8 cellular contexts compared by ENCODE assay signal in the genomic region with DNA sequence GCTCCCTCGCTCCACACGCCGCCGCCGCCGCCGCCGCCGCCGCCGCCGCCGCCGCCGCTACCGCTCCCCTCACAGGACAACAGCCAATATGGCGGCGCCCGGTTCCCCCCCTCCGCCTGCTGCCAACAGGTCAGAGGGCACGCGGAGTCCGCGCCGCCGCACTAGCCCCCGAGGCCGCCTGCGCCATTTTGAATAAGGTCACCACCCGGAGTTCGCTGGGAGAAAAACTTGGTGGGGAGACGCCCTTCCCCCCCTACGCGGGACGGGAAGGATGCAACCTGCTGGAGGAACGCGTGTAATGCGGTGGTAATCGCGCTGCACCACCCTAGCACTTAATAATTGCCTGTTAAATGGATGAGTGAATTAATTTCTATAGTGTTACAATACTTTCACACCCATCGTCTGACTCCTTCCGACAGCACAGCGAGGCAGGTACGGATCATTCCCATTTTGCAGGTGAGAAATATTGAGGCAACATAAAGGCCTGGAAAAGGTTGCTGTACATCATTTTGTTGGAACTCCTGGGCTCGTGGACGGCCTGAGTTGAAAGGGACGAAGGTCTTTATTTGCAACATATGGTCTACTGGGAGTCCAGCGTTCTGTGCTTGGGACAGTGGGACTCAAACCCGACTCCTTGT. TPM values are rescaled to one million over a fixed set of nuclear protein-coding genes. Genes with fewer than 3 reads are reported as not detected.
DNase-seq lines count a peak whose midpoint lies in the region; ATAC-seq and TF ChIP-seq lines count a peak whose summit lies in the region.

A gene (minus strand): TSS at position 90 of the 638 bp plus-strand sequence. CDS start 105 bp downstream, outside the sequence.

- H2AFZ ChIP-seq in hepatocyte: peak within 1 kb of the TSS; percentile 68

- no peaks in the 10 kb centered on the region for H3K9me2 ChIP-seq in hepatocyte (replicated peaks; ENCODE audit: insufficient read depth)

- TF ChIP-seq CTCF in astrocyte of the cerebellum (IDR thresholded peaks at IDR 0.05; ENCODE audit: low read depth, low read length, missing control alignments): peak; percentile 13
- TF ChIP-seq CTCF in hepatocyte (IDR thresholded peaks at IDR 0.05; ENCODE audit: poor library complexity): peak; percentile 22

- H3K4me1 ChIP-seq in hepatocyte (ENCODE audit: insufficient read depth): peaks cover 25% of the 10 kb centered on the region

- peak within 1 kb of the TSS; percentile 80 for H3K4me3 ChIP-seq in astrocyte of the cerebellum (ENCODE audit: low read depth, low read length)
- H3K4me3 ChIP-seq in hepatocyte: peak within 1 kb of the TSS; percentile 96

- ATAC-seq in GM18502 (IDR thresholded peaks at IDR 0.05; ENCODE audit: poor library complexity, unreplicated experiment) (peak; percentile 89), HG02938 (IDR thresholded peaks at IDR 0.05; ENCODE audit: unreplicated experiment) (peak; percentile 83)

- 18% methylated on average over 37 of the region's 49 CpGs for WGBS in hepatocyte (ENCODE audit: low lambda C conversion rate, missing lambda C conversion rate)

- peaks cover 5% of the 10 kb centered on the region for H3K36me3 ChIP-seq in hepatocyte (replicated peaks; ENCODE audit: insufficient read depth, low read depth)

- in situ Hi-C loops in astrocyte of the cerebellum (cut with HindIII; ENCODE audit: low sequenced_read_pairs): no loop called here

- DNase-seq in NCI-H2029 (lab: John Stamatoyannopoulos, UW): peak; percentile 85
- peak; percentile 93 for DNase-seq in T-helper 9 cell
- peak; percentile 65 for DNase-seq in astrocyte of the cerebellum (ENCODE audit: low read depth)
- peak; percentile 96 for DNase-seq in hepatocyte (ENCODE audit: low spot score)
- peak; percentile 94 for DNase-seq in retina
- no peak for DNase-seq in cortex of kidney (lab: John Stamatoyannopoulos, UW)

- peak within 1 kb of the TSS; percentile 95 for H3K4me2 ChIP-seq in hepatocyte

- no peaks in the 10 kb centered on the region for H3K27me3 ChIP-seq in hepatocyte

- peaks cover 32% of the 10 kb centered on the region for H4K20me1 ChIP-seq in hepatocyte (ENCODE audit: insufficient read depth, poor library complexity, severe bottlenecking)

- H3K27ac ChIP-seq in hepatocyte: peak within 1 kb of the TSS; percentile 78

- H3K79me2 ChIP-seq in hepatocyte: peaks cover 48% of the 10 kb centered on the region

- H3K9me3 ChIP-seq in hepatocyte (ENCODE audit: low read depth): no peaks in the 10 kb centered on the region

RNA-seq across cellular contexts. Expression of the gene that starts here (rescaled TPM):
- 31.4 and 67.6 TPM in 2 replicates for total RNA-seq in hepatocyte
- polyA plus RNA-seq in hepatocyte: 76.1 and 136 TPM in 2 replicates
